ENCODE assay signal across 8 cellular contexts in genomic region chr6:30213654-30213998, GRCh38. TPM values are rescaled to one million over a fixed set of nuclear protein-coding genes. Genes with fewer than 3 reads are reported as not detected.
DNase-seq lines count a peak whose midpoint lies in the region; TF ChIP-seq lines count a peak whose summit lies in the region.

No MANE protein-coding gene starts in this region.

- peak overlapping the region; percentile 77 to 97 (median 90) for H3K27ac ChIP-seq in BLaER1 treated with 17β-estradiol and CSF1 and Interleukin-3, amounts not matched to agents 10 nM and 100 nM
- H3K27ac ChIP-seq in KOPT-K1 (ENCODE audit: low read depth, low read length, poor library complexity, severe bottlenecking), result peak overlapping the region; percentile 89

- H3K9ac ChIP-seq in BLaER1 treated with 17β-estradiol and CSF1 and Interleukin-3, amounts not matched to agents 10 nM and 100 nM, result peak overlapping the region; percentile 79 to 98 (median 92)

- H3K27me3 ChIP-seq in BLaER1 treated with 17β-estradiol and CSF1 and Interleukin-3, amounts not matched to agents 10 nM and 100 nM, result no peaks in the 10 kb centered on the region

- in situ Hi-C loops in G401 (cut with HindIII; ENCODE audit: low sequenced_read_pairs), result no loop called here

- no peaks in the 10 kb centered on the region for H3K9me3 ChIP-seq in BLaER1 treated with 17β-estradiol and CSF1 and Interleukin-3, amounts not matched to agents 10 nM and 100 nM (replicated peaks in 1 of 11)
- no peaks in the 10 kb centered on the region for H3K9me3 ChIP-seq in KOPT-K1 (ENCODE audit: insufficient read depth, low read length, poor library complexity, severe bottlenecking)

- H4K20me1 ChIP-seq in BLaER1 treated with 17β-estradiol and CSF1 and Interleukin-3, amounts not matched to agents 10 nM and 100 nM, result peaks cover 19 to 38% (median 33%) of the 10 kb centered on the region in 11 experiments; a peak in 18 of 22 replicates

- intact Hi-C loops in dendritic cell treated with granulocyte-macrophage colony-stimulating factor and Interleukin-4, amounts not matched to agents 40 ng/mL and 50 ng/mL, for 4 days (cut with micrococcal nuclease), result loop anchor here (2.0 to 5.0 kb wide), 3 partner anchors 113 to 147 kb away; partner anchors contain the start of genes PPP1R11, RPP21 and TRIM39

- H3K4me1 ChIP-seq in BLaER1 treated with 17β-estradiol and CSF1 and Interleukin-3, amounts not matched to agents 10 nM and 100 nM, result peaks cover 47 to 66% (median 59%) of the 10 kb centered on the region in 10 experiments

- H3K4me3 Mint-ChIP-seq in dendritic cell treated with granulocyte-macrophage colony-stimulating factor and Interleukin-4, amounts not matched to agents 40 ng/mL and 50 ng/mL, for 4 days, result peak overlapping the region; percentile 99
- H3K4me3 Mint-ChIP-seq in nephron, result peak overlapping the region; percentile 88 to 97 (median 95)

- peaks cover 0 to 27% (median 7%) of the 10 kb centered on the region in 11 experiments; a peak in 8 of 22 replicates for H3K36me3 ChIP-seq in BLaER1 treated with 17β-estradiol and CSF1 and Interleukin-3, amounts not matched to agents 10 nM and 100 nM
- H3K36me3 ChIP-seq in KOPT-K1 (ENCODE audit: insufficient read depth, low read length), result peaks cover 22% of the 10 kb centered on the region; the same call in 1 of the 2 replicates

- TF ChIP-seq CTCF in nephron (IDR thresholded peaks at IDR 0.05; ENCODE audit: unreplicated experiment in 3 of 3), result no peak

- H3K36me3 Mint-ChIP-seq in dendritic cell treated with granulocyte-macrophage colony-stimulating factor and Interleukin-4, amounts not matched to agents 40 ng/mL and 50 ng/mL, for 4 days (ENCODE audit: low read depth), result peaks cover 50% of the 10 kb centered on the region
- peaks cover 3% of the 10 kb centered on the region for H3K36me3 Mint-ChIP-seq in nephron (ENCODE audit: low read depth)

- H3K27me3 Mint-ChIP-seq in dendritic cell treated with granulocyte-macrophage colony-stimulating factor and Interleukin-4, amounts not matched to agents 40 ng/mL and 50 ng/mL, for 4 days, result no peaks in the 10 kb centered on the region
- H3K27me3 Mint-ChIP-seq in nephron (ENCODE audit: low read depth), result peaks cover 4% of the 10 kb centered on the region

- peak overlapping the region; percentile 80 to 98 (median 87) for H3K4me3 ChIP-seq in BLaER1 treated with 17β-estradiol and CSF1 and Interleukin-3, amounts not matched to agents 10 nM and 100 nM

- peak overlapping the region; percentile 80 to 98 (median 89) for H3K4me2 ChIP-seq in BLaER1 treated with 17β-estradiol and CSF1 and Interleukin-3, amounts not matched to agents 10 nM and 100 nM

- peak overlapping the region; percentile 97 for H3K27ac Mint-ChIP-seq in dendritic cell treated with granulocyte-macrophage colony-stimulating factor and Interleukin-4, amounts not matched to agents 40 ng/mL and 50 ng/mL, for 4 days
- H3K27ac Mint-ChIP-seq in nephron, result peak overlapping the region; percentile 89 to 95 (median 93)

- no peak for DNase-seq in NCI-H446 treated with DMSO at 0.1 percent for 48 hours (lab: John Stamatoyannopoulos, UW)
- no peak for DNase-seq in DMS 273 treated with DMSO at 0.1 percent for 48 hours (lab: John Stamatoyannopoulos, UW)
- DNase-seq in kidney tubule cell (ENCODE audit: low spot score), result no peak
- no peak for DNase-seq in G401 (ENCODE audit: low spot score)

- H3K4me1 Mint-ChIP-seq in dendritic cell treated with granulocyte-macrophage colony-stimulating factor and Interleukin-4, amounts not matched to agents 40 ng/mL and 50 ng/mL, for 4 days (ENCODE audit: low read depth), result peaks cover 54% of the 10 kb centered on the region
- peaks cover 36% of the 10 kb centered on the region for H3K4me1 Mint-ChIP-seq in nephron

- H3K9me3 Mint-ChIP-seq in dendritic cell treated with granulocyte-macrophage colony-stimulating factor and Interleukin-4, amounts not matched to agents 40 ng/mL and 50 ng/mL, for 4 days, result no peaks in the 10 kb centered on the region
- H3K9me3 Mint-ChIP-seq in nephron, result no peaks in the 10 kb centered on the region

RNA-seq across cellular contexts. Expression of gene TRIM26, which starts 0.4 kb away (rescaled TPM):
- 41.7 and 61.2 TPM in 2 replicates for total RNA-seq in G401 (2014; rRNA removed; shearing (Covaris generic))

RNA-seq across cellular contexts. Expression of gene TRIM15, which starts 50.3 kb away (rescaled TPM):
- total RNA-seq in G401 (2014; rRNA removed; shearing (Covaris generic)), result not detected in 2 replicates

RNA-seq across cellular contexts. Expression of gene TRIM10, which starts 52.6 kb away (rescaled TPM):
- not detected in 2 replicates for total RNA-seq in G401 (2014; rRNA removed; shearing (Covaris generic))
